In genomic region chr3:194091897-194092296, GRCh38 we compare ENCODE assay signal across 1 cellular context. TPM values are rescaled to one million over a fixed set of nuclear protein-coding genes. Genes with fewer than 3 reads are reported as not detected.
"Had no signal": no experiment of that assay in that cellular context is flagged by ENCODE, and none has a peak within 500 bp of the region (broad histone marks: within the 10 kb centered on the region; RNA-seq: fewer than 3 reads in every experiment).

No MANE protein-coding gene starts in this region.

RNA-seq across cellular contexts. Expression of gene HES1, which starts 44.1 kb away (rescaled TPM):
- polyA plus RNA-seq: naive thymus-derived CD4-positive, alpha-beta T cell had no signal
